In genomic region chr5:133510634-133511262, GRCh38 we compare ENCODE assay signal across 1 cellular context.
TF ChIP-seq lines count a peak whose summit lies in the region.

No MANE protein-coding gene starts in this region.

TF ChIP-seq in K562, 482 proteins besides CTCF, POLR2A, EP300 and RAD21 (continued from another document and continues in another):
- no peak for TF ChIP-seq ZNF592 (IDR thresholded peaks at IDR 0.05)
- no peak for TF ChIP-seq ZNF696 (CRISPR knock-in tag; conservative IDR thresholded peaks at IDR 0.05)
- TF ChIP-seq BRD4 (IDR thresholded peaks at IDR 0.05): no peak
- TF ChIP-seq NFE2L1 (tag; IDR thresholded peaks at IDR 0.05; ENCODE audit: borderline replicate concordance, low read depth): peak; percentile 83
- TF ChIP-seq ZNF197 (CRISPR knock-in tag; IDR thresholded peaks at IDR 0.05; ENCODE audit: low read depth): no peak
- TF ChIP-seq EWSR1 (IDR thresholded peaks at IDR 0.05; ENCODE audit: borderline replicate concordance, low read depth, partially characterized antibody): no peak
- TF ChIP-seq ZBTB43 (CRISPR knock-in tag; IDR thresholded peaks at IDR 0.05): no peak
- no peak for TF ChIP-seq MEIS2 (IDR thresholded peaks at IDR 0.05; ENCODE audit: partially characterized antibody)
- no peak for TF ChIP-seq PPARD (CRISPR knock-in tag; IDR thresholded peaks at IDR 0.05)
- TF ChIP-seq FOXA1 (IDR thresholded peaks at IDR 0.05; ENCODE audit: borderline replicate concordance): no peak
- TF ChIP-seq RB1 (IDR thresholded peaks at IDR 0.05; ENCODE audit: low read depth): no peak
- TF ChIP-seq GTF2F1 (IDR thresholded peaks at IDR 0.05; ENCODE audit: low read depth, low read length): no peak
- no peak for TF ChIP-seq HMG20A (CRISPR knock-in tag; conservative IDR thresholded peaks at IDR 0.05)
- TF ChIP-seq ZNF224 (CRISPR knock-in tag; IDR thresholded peaks at IDR 0.05): no peak
- no peak for TF ChIP-seq PYGO2 (tag; IDR thresholded peaks at IDR 0.05)
- TF ChIP-seq ATF4 (CRISPR knock-in tag; IDR thresholded peaks at IDR 0.05): no peak
- 0 out of 2 replicates have a peak, but pooled peaks have one; percentile 47 for TF ChIP-seq ATF7 (IDR thresholded peaks at IDR 0.05)
- no peak for TF ChIP-seq ELF1 (tag; IDR thresholded peaks at IDR 0.05)
- TF ChIP-seq TEAD2 (tag; IDR thresholded peaks at IDR 0.05): no peak
- no peak for TF ChIP-seq ZNF140 (CRISPR knock-in tag; IDR thresholded peaks at IDR 0.05)
- no peak for TF ChIP-seq CREBBP (IDR thresholded peaks at IDR 0.05; ENCODE audit: low read depth, low read length)
- no peak for TF ChIP-seq SAFB (IDR thresholded peaks at IDR 0.05; ENCODE audit: borderline replicate concordance, low read depth, low read length)
- no peak for TF ChIP-seq ZNF398 (CRISPR knock-in tag; IDR thresholded peaks at IDR 0.05)
- TF ChIP-seq MCM7 (IDR thresholded peaks at IDR 0.05): no peak
- peak; percentile 36; the same call in 1 of the 2 replicates for TF ChIP-seq ETV1 (tag; conservative IDR thresholded peaks at IDR 0.05; ENCODE audit: low read depth)
- TF ChIP-seq ZNF407 (IDR thresholded peaks at IDR 0.05; ENCODE audit: low read depth): no peak
- no peak for TF ChIP-seq PATZ1 (CRISPR knock-in tag; IDR thresholded peaks at IDR 0.05; ENCODE audit: borderline replicate concordance)
- TF ChIP-seq ZNF740 (CRISPR knock-in tag; IDR thresholded peaks at IDR 0.05): no peak
- no peak for TF ChIP-seq ZNF740 (tag; IDR thresholded peaks at IDR 0.05)
- TF ChIP-seq MCM5 (IDR thresholded peaks at IDR 0.05; ENCODE audit: low read depth): no peak
- no peak for TF ChIP-seq TEAD4 (IDR thresholded peaks at IDR 0.05; ENCODE audit: low read length)
- TF ChIP-seq TEAD4 (CRISPR knock-in tag; IDR thresholded peaks at IDR 0.05; ENCODE audit: borderline replicate concordance): no peak
- TF ChIP-seq SETDB1 (IDR thresholded peaks at IDR 0.05; ENCODE audit: low read length): no peak
- no peak for TF ChIP-seq ZNF57 (CRISPR knock-in tag; IDR thresholded peaks at IDR 0.05)
- 0 out of 2 replicates have a peak, but pooled peaks have one; percentile 50 for TF ChIP-seq SMARCC2 (IDR thresholded peaks at IDR 0.05; ENCODE audit: low read depth)
- TF ChIP-seq SPI1 (IDR thresholded peaks at IDR 0.05; ENCODE audit: borderline replicate concordance, low read depth, low read length): no peak
- TF ChIP-seq SMARCA4 (IDR thresholded peaks at IDR 0.05): peak; percentile 65
- TF ChIP-seq SUPT5H (IDR thresholded peaks at IDR 0.05): no peak
- TF ChIP-seq FOXK2 (conservative IDR thresholded peaks at IDR 0.05 in 1 of 2, IDR thresholded peaks at IDR 0.05 in 1 of 2; ENCODE audit: low read depth in 2 of 2): no peak
- no peak for TF ChIP-seq TAL1 (IDR thresholded peaks at IDR 0.05)
- TF ChIP-seq CHAMP1 (IDR thresholded peaks at IDR 0.05): no peak
- no peak for TF ChIP-seq COPS2 (conservative IDR thresholded peaks at IDR 0.05)
- TF ChIP-seq U2AF2 (optimal IDR thresholded peaks at IDR 0.05; ENCODE audit: low read depth, low read length): no peak
